In genomic region chr4:180240670-180241069, GRCh38 we compare ENCODE assay signal across 29 cellular contexts.
"Had no signal": no experiment of that assay in that cellular context is flagged by ENCODE, and none has a peak within 500 bp of the region (broad histone marks: within the 10 kb centered on the region; RNA-seq: fewer than 3 reads in every experiment).

No MANE protein-coding gene starts in this region.

- H3K4me1 ChIP-seq: adrenal gland, Peyer's patch, SJSA1 had no signal

- H3K4me3 Mint-ChIP-seq: activated CD4-positive, alpha-beta memory T cell treated with anti-CD3 and anti-CD28 coated beads for 36 hours; activated CD4-positive, alpha-beta T cell treated with anti-CD3 and anti-CD28 coated beads, Interleukin-2, amount 10 ng/mL, durations not matched to agents 7 days and 5 days; activated naive CD4-positive, alpha-beta T cell treated with anti-CD3 and anti-CD28 coated beads for 36 hours; activated naive CD8-positive, alpha-beta T cell; activated T-helper 17 cell treated with anti-CD3 and anti-CD28 coated beads, Interleukin-2, amount 50 U/mL, for 72 hours; T-helper 1 cell treated with Interleukin-12 subunit alpha and Interleukin-12 subunit beta and Interleukin-4 antibody, amounts not matched to agents 30 μg/mL and 1 μg/mL, for 36 hours had no signal

- DNase-seq: activated CD4-positive, alpha-beta memory T cell treated with anti-CD3 and anti-CD28 coated beads for 36 hours; activated CD4-positive, alpha-beta T cell treated with anti-CD3 and anti-CD28 coated beads, Interleukin-2, amount 10 ng/mL, durations not matched to agents 7 days and 5 days; activated CD4-positive, CD25-positive, alpha-beta regulatory T cell; activated gamma-delta T cell; activated naive CD4-positive, alpha-beta T cell treated with anti-CD3 and anti-CD28 coated beads for 36 hours; activated T-cell treated with anti-CD3 and anti-CD28 coated beads for 4 hours; activated T-cell treated with anti-CD3 and anti-CD28 coated beads, Interleukin-2, amount 50 U/mL, for 48 hours; adrenal gland; anterior cingulate cortex; cerebellar nuclear complex; KBM-7; MV-4-11; NCI-H1092 treated with DMSO at 0.1 percent for 48 hours; NCI-H1417 treated with DMSO at 0.1 percent for 48 hours; NCI-H1694; NCI-H2029; NCI-H345; NCI-H510A; NCI-H526 treated with DMSO at 0.1 percent for 48 hours; NCI-H82; NK-92 treated with Interleukin-12 subunit alpha and Interleukin-12 subunit beta, amount 100 ng/mL, for 24 hours; Peyer's patch; SHP77 had no signal

- H3K4me1 Mint-ChIP-seq: activated CD4-positive, alpha-beta T cell treated with anti-CD3 and anti-CD28 coated beads, Interleukin-2, amount 10 ng/mL, durations not matched to agents 7 days and 5 days; activated T-helper 17 cell treated with anti-CD3 and anti-CD28 coated beads, Interleukin-2, amount 50 U/mL, for 72 hours had no signal

- H3K27ac Mint-ChIP-seq: activated CD4-positive, alpha-beta memory T cell treated with anti-CD3 and anti-CD28 coated beads for 36 hours; activated CD4-positive, alpha-beta T cell treated with anti-CD3 and anti-CD28 coated beads, Interleukin-2, amount 10 ng/mL, durations not matched to agents 7 days and 5 days; activated naive CD4-positive, alpha-beta T cell treated with anti-CD3 and anti-CD28 coated beads for 36 hours; activated naive CD8-positive, alpha-beta T cell; activated T-helper 17 cell treated with anti-CD3 and anti-CD28 coated beads, Interleukin-2, amount 50 U/mL, for 72 hours; T-helper 1 cell treated with Interleukin-12 subunit alpha and Interleukin-12 subunit beta and Interleukin-4 antibody, amounts not matched to agents 30 μg/mL and 1 μg/mL, for 36 hours had no signal

- H3K9me3 ChIP-seq: adrenal gland, Peyer's patch, SJSA1 had no signal

- ATAC-seq: activated T-helper 17 cell treated with anti-CD3 and anti-CD28 coated beads, Interleukin-2, amount 50 U/mL, for 72 hours; SK-N-SH treated with all-trans-retinoic acid at 6 μM for 48 hours had no signal

- H3K27me3 Mint-ChIP-seq: activated CD4-positive, alpha-beta memory T cell treated with anti-CD3 and anti-CD28 coated beads for 36 hours; activated CD4-positive, alpha-beta T cell treated with anti-CD3 and anti-CD28 coated beads, Interleukin-2, amount 10 ng/mL, durations not matched to agents 7 days and 5 days; activated naive CD8-positive, alpha-beta T cell; activated T-helper 17 cell treated with anti-CD3 and anti-CD28 coated beads, Interleukin-2, amount 50 U/mL, for 72 hours had no signal

- H3K27ac ChIP-seq: adrenal gland, Peyer's patch, SJSA1, VCaP had no signal

- H3K36me3 ChIP-seq: adrenal gland, Peyer's patch, SJSA1 had no signal

- H3K4me3 ChIP-seq: adrenal gland, Peyer's patch, SJSA1 had no signal

- H3K9me3 Mint-ChIP-seq: T-helper 1 cell treated with Interleukin-12 subunit alpha and Interleukin-12 subunit beta and Interleukin-4 antibody, amounts not matched to agents 30 μg/mL and 1 μg/mL, for 36 hours had no signal

- H3K27me3 ChIP-seq: adrenal gland, Peyer's patch, SJSA1 had no signal

- H3K36me3 Mint-ChIP-seq: activated CD4-positive, alpha-beta memory T cell treated with anti-CD3 and anti-CD28 coated beads for 36 hours had no signal
